1 cellular context compared by ENCODE assay signal in genomic region chr2:186589733-186590537, GRCh38.
TF ChIP-seq lines count a peak whose summit lies in the region.

ITGAV (plus strand) TSS chr2:186590056; CDS start chr2:186590339, 283 bp downstream.

TF ChIP-seq in HEK293, 187 proteins besides CTCF, POLR2A, EP300 and RAD21 (continued from another document and continues in another):
- TF ChIP-seq ZBTB26 (tag by site-specific recombination; optimal IDR thresholded peaks at IDR 0.05) (peak; percentile 91), ZNF580 (tag by site-specific recombination; IDR thresholded peaks at IDR 0.05) (no peak), ZNF423 (tag by site-specific recombination; IDR thresholded peaks at IDR 0.05) (no peak), ZNF2 (tag by site-specific recombination; IDR thresholded peaks at IDR 0.05) (0 out of 2 replicates have a peak, but pooled peaks have one; percentile 29), ZSCAN5A (tag by site-specific recombination; IDR thresholded peaks at IDR 0.05) (no peak), ZIC2 (tag by site-specific recombination; IDR thresholded peaks at IDR 0.05) (0 out of 2 replicates have a peak, but pooled peaks have one; percentile 15), SCRT2 (tag by site-specific recombination; IDR thresholded peaks at IDR 0.05) (no peak), ZNF19 (tag by site-specific recombination; IDR thresholded peaks at IDR 0.05; ENCODE audit: low read depth) (no peak), ZNF404 (tag by site-specific recombination; IDR thresholded peaks at IDR 0.05) (no peak), ZNF747 (tag by site-specific recombination; IDR thresholded peaks at IDR 0.05) (no peak), ZNF791 (tag by site-specific recombination; IDR thresholded peaks at IDR 0.05) (no peak), ZNF155 (tag by site-specific recombination; IDR thresholded peaks at IDR 0.05) (no peak), SCRT1 (tag by site-specific recombination; IDR thresholded peaks at IDR 0.05; ENCODE audit: borderline replicate concordance) (peak; percentile 35; the same call in 1 of the 2 replicates), ZNF391 (tag by site-specific recombination; IDR thresholded peaks at IDR 0.05; ENCODE audit: borderline replicate concordance, low read depth) (0 out of 2 replicates have a peak, but pooled peaks have one; percentile 18), ZNF704 (tag by site-specific recombination; IDR thresholded peaks at IDR 0.05) (no peak), ZNF626 (tag by site-specific recombination; IDR thresholded peaks at IDR 0.05) (no peak), REPIN1 (tag by site-specific recombination; IDR thresholded peaks at IDR 0.05; ENCODE audit: low read depth) (no peak), KLF10 (tag by site-specific recombination; IDR thresholded peaks at IDR 0.05) (no peak), ZNF416 (tag by site-specific recombination; IDR thresholded peaks at IDR 0.05) (no peak), KLF16 (tag by site-specific recombination; IDR thresholded peaks at IDR 0.05) (peak; percentile 34; the same call in 1 of the 2 replicates), ZNF548 (tag by site-specific recombination; IDR thresholded peaks at IDR 0.05) (no peak), ZNF433 (tag by site-specific recombination; IDR thresholded peaks at IDR 0.05; ENCODE audit: low read depth) (no peak), ZNF596 (tag by site-specific recombination; IDR thresholded peaks at IDR 0.05) (no peak), ZNF174 (tag by site-specific recombination; IDR thresholded peaks at IDR 0.05) (no peak), ZNF16 (tag by site-specific recombination; IDR thresholded peaks at IDR 0.05; ENCODE audit: low read depth) (no peak), ZNF112 (tag by site-specific recombination; IDR thresholded peaks at IDR 0.05) (no peak), INSM2 (tag by site-specific recombination; IDR thresholded peaks at IDR 0.05) (no peak), YY2 (tag by site-specific recombination; IDR thresholded peaks at IDR 0.05) (no peak), ZSCAN16 (tag by site-specific recombination; IDR thresholded peaks at IDR 0.05) (no peak), ZNF555 (tag by site-specific recombination; conservative IDR thresholded peaks at IDR 0.05) (no peak), ZNF571 (tag by site-specific recombination; IDR thresholded peaks at IDR 0.05) (no peak), ZNF610 (tag by site-specific recombination; IDR thresholded peaks at IDR 0.05; ENCODE audit: borderline replicate concordance) (0 out of 2 replicates have a peak, but pooled peaks have one; percentile 56), ZNF426 (tag by site-specific recombination; IDR thresholded peaks at IDR 0.05) (no peak), ZBTB10 (tag by site-specific recombination; IDR thresholded peaks at IDR 0.05) (no peak), ZNF221 (tag by site-specific recombination; IDR thresholded peaks at IDR 0.05; ENCODE audit: borderline replicate concordance) (no peak), HOXD13 (CRISPR knock-in tag; IDR thresholded peaks at IDR 0.05; ENCODE audit: borderline replicate concordance) (no peak; the same call in 1 of the 2 replicates), ZNF24 (tag by site-specific recombination; IDR thresholded peaks at IDR 0.05) (peak; percentile 50; the same call in 1 of the 2 replicates), ZNF561 (tag by site-specific recombination; IDR thresholded peaks at IDR 0.05; ENCODE audit: borderline replicate concordance) (peak; percentile 63; the same call in 1 of the 2 replicates), GLIS1 (tag by site-specific recombination; IDR thresholded peaks at IDR 0.05) (peak; percentile 63; the same call in 1 of the 2 replicates), ZXDB (tag by site-specific recombination; IDR thresholded peaks at IDR 0.05) (peak; percentile 78), ZNF560 (tag by site-specific recombination; IDR thresholded peaks at IDR 0.05; ENCODE audit: borderline replicate concordance) (no peak), ZNF768 (tag by site-specific recombination; IDR thresholded peaks at IDR 0.05) (no peak), ZNF658 (tag by site-specific recombination; IDR thresholded peaks at IDR 0.05) (no peak), ZNF777 (tag by site-specific recombination; IDR thresholded peaks at IDR 0.05; ENCODE audit: borderline replicate concordance) (no peak), WT1 (tag by site-specific recombination; IDR thresholded peaks at IDR 0.05) (peak; percentile 29; the same call in 1 of the 2 replicates), ZNF292 (tag by site-specific recombination; IDR thresholded peaks at IDR 0.05; ENCODE audit: borderline replicate concordance, low read depth) (no peak), ZNF157 (tag by site-specific recombination; IDR thresholded peaks at IDR 0.05) (no peak), ZNF354C (tag by site-specific recombination; IDR thresholded peaks at IDR 0.05; ENCODE audit: borderline replicate concordance, low read depth) (no peak), IKZF3 (tag by site-specific recombination; IDR thresholded peaks at IDR 0.05) (peak; percentile 57; the same call in 1 of the 2 replicates), GLIS2 (tag by site-specific recombination; IDR thresholded peaks at IDR 0.05) (peak; percentile 65), SETDB1 (IDR thresholded peaks at IDR 0.05; ENCODE audit: insufficient read length, low read length) (no peak)
- TF ChIP-seq, protein P1, sequence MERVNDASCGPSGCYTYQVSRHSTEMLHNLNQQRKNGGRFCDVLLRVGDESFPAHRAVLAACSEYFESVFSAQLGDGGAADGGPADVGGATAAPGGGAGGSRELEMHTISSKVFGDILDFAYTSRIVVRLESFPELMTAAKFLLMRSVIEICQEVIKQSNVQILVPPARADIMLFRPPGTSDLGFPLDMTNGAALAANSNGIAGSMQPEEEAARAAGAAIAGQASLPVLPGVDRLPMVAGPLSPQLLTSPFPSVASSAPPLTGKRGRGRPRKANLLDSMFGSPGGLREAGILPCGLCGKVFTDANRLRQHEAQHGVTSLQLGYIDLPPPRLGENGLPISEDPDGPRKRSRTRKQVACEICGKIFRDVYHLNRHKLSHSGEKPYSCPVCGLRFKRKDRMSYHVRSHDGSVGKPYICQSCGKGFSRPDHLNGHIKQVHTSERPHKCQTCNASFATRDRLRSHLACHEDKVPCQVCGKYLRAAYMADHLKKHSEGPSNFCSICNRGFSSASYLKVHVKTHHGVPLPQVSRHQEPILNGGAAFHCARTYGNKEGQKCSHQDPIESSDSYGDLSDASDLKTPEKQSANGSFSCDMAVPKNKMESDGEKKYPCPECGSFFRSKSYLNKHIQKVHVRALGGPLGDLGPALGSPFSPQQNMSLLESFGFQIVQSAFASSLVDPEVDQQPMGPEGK (tag by site-specific recombination; IDR thresholded peaks at IDR 0.05): peak; percentile 89
- TF ChIP-seq, protein P2, sequence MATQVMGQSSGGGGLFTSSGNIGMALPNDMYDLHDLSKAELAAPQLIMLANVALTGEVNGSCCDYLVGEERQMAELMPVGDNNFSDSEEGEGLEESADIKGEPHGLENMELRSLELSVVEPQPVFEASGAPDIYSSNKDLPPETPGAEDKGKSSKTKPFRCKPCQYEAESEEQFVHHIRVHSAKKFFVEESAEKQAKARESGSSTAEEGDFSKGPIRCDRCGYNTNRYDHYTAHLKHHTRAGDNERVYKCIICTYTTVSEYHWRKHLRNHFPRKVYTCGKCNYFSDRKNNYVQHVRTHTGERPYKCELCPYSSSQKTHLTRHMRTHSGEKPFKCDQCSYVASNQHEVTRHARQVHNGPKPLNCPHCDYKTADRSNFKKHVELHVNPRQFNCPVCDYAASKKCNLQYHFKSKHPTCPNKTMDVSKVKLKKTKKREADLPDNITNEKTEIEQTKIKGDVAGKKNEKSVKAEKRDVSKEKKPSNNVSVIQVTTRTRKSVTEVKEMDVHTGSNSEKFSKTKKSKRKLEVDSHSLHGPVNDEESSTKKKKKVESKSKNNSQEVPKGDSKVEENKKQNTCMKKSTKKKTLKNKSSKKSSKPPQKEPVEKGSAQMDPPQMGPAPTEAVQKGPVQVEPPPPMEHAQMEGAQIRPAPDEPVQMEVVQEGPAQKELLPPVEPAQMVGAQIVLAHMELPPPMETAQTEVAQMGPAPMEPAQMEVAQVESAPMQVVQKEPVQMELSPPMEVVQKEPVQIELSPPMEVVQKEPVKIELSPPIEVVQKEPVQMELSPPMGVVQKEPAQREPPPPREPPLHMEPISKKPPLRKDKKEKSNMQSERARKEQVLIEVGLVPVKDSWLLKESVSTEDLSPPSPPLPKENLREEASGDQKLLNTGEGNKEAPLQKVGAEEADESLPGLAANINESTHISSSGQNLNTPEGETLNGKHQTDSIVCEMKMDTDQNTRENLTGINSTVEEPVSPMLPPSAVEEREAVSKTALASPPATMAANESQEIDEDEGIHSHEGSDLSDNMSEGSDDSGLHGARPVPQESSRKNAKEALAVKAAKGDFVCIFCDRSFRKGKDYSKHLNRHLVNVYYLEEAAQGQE (tag by site-specific recombination; IDR thresholded peaks at IDR 0.05): peak; percentile 67
- TF ChIP-seq, protein P3, sequence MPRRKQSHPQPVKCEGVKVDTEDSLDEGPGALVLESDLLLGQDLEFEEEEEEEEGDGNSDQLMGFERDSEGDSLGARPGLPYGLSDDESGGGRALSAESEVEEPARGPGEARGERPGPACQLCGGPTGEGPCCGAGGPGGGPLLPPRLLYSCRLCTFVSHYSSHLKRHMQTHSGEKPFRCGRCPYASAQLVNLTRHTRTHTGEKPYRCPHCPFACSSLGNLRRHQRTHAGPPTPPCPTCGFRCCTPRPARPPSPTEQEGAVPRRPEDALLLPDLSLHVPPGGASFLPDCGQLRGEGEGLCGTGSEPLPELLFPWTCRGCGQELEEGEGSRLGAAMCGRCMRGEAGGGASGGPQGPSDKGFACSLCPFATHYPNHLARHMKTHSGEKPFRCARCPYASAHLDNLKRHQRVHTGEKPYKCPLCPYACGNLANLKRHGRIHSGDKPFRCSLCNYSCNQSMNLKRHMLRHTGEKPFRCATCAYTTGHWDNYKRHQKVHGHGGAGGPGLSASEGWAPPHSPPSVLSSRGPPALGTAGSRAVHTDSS (tag by site-specific recombination; IDR thresholded peaks at IDR 0.05): no peak
